ENCODE assay signal across 14 cellular contexts in genomic region chr1:178161516-178161915, GRCh38.
"Had no signal": no experiment of that assay in that cellular context is flagged by ENCODE, and none has a peak within 500 bp of the region (broad histone marks: within the 10 kb centered on the region; RNA-seq: fewer than 3 reads in every experiment).

No MANE protein-coding gene starts in this region.

- H3K9me3 ChIP-seq: sigmoid colon had no signal

- H3K4me1 ChIP-seq: sigmoid colon had no signal

- ATAC-seq: activated T-cell treated with anti-CD3 and anti-CD28 coated beads, Interleukin-2, amount 50 U/mL, for 72 hours; left ventricle myocardium superior; stimulated activated naive CD8-positive, alpha-beta T cell treated with anti-CD3 and anti-CD28 coated beads, Interleukin-15, amount 100 ng/mL, for 72 hours; WTC11 had no signal

- H3K36me3 ChIP-seq: sigmoid colon had no signal

- H3K4me3 ChIP-seq: sigmoid colon had no signal

- H3K27ac ChIP-seq: sigmoid colon had no signal

- DNase-seq: activated CD4-positive, alpha-beta memory T cell treated with anti-CD3 and anti-CD28 coated beads, Interleukin-2, amount 10 ng/mL, durations not matched to agents 7 days and 5 days; activated CD4-positive, alpha-beta T cell treated with anti-CD3 and anti-CD28 coated beads for 4 hours; activated gamma-delta T cell treated with Interleukin-2 at 50 U/mL for 16 hours; activated naive CD8-positive, alpha-beta T cell treated with anti-CD3 and anti-CD28 coated beads for 36 hours; activated T-cell treated with anti-CD3 and anti-CD28 coated beads, Interleukin-2, amount 50 U/mL, for 72 hours; endodermal cell; glutamatergic neuron; hypothalamus; left ventricle myocardium superior; sigmoid colon; stimulated activated CD4-positive, alpha-beta T cell treated with anti-CD3 and anti-CD28 coated beads, Interleukin-1b, Interleukin-23, amount 100 ng/mL, for 48 hours; stimulated activated naive CD8-positive, alpha-beta T cell treated with anti-CD3 and anti-CD28 coated beads, Interleukin-15, amount 100 ng/mL, for 72 hours; T-helper 1 cell had no signal

- H3K27me3 ChIP-seq: sigmoid colon had no signal
